8 cellular contexts compared by ENCODE assay signal in genomic region chr12:67650528-67651379, GRCh38. TPM values are rescaled to one million over a fixed set of nuclear protein-coding genes. Genes with fewer than 3 reads are reported as not detected.
DNase-seq lines count a peak whose midpoint lies in the region; ATAC-seq and TF ChIP-seq lines count a peak whose summit lies in the region.

No MANE protein-coding gene starts in this region.

- H3K27me3 ChIP-seq in skeletal muscle tissue (ENCODE audit: control insufficient read depth in 3 of 3, insufficient read depth in 3 of 3, low read length in 3 of 3), result no peaks in the 10 kb centered on the region

- DNase-seq in AG08396 (ENCODE audit: low spot score) (peak; percentile 20), globus pallidus (ENCODE audit: low spot score) (peak; percentile 16), sciatic nerve (ENCODE audit: low spot score) (no peak), NCI-H2029 (lab: John Stamatoyannopoulos, UW) (no peak)
- DNase-seq in activated CD8-positive, alpha-beta T cell treated with anti-CD3 and anti-CD28 coated beads for 36 hours, result peak; percentile 24

- H3K36me3 ChIP-seq in skeletal muscle tissue (ENCODE audit: control insufficient read depth in 3 of 3, insufficient read depth in 3 of 3, low read length in 3 of 3), result peaks cover 2 to 13% (median 4%) of the 10 kb centered on the region in 3 donors

- no peaks in the 10 kb centered on the region for H3K9me3 ChIP-seq in skeletal muscle tissue (ENCODE audit: control insufficient read depth in 3 of 3, low read length in 3 of 3)

- CTCF ChIA-PET in activated CD8-positive, alpha-beta T cell treated with anti-CD3 and anti-CD28 coated beads for 36 hours (lab: Charles Lee), result interaction anchor here (0.8 to 2.1 kb wide), 6 partner anchors 9 to 167 kb away, joined by 3 to 4 read pairs (median 3); no protein-coding TSS in a partner anchor

- H3K4me1 Mint-ChIP-seq in activated CD8-positive, alpha-beta T cell treated with anti-CD3 and anti-CD28 coated beads for 36 hours (ENCODE audit: low read depth), result peaks cover 51% of the 10 kb centered on the region

- no peak for TF ChIP-seq CTCF in activated CD8-positive, alpha-beta T cell treated with anti-CD3 and anti-CD28 coated beads for 36 hours (IDR thresholded peaks at IDR 0.05)

- peak overlapping the region; percentile 87 for H3K4me3 Mint-ChIP-seq in activated CD8-positive, alpha-beta T cell treated with anti-CD3 and anti-CD28 coated beads for 36 hours

- peak; percentile 17 for ATAC-seq in GM21447 (IDR thresholded peaks at IDR 0.05; ENCODE audit: unreplicated experiment)
- peak; percentile 19 for ATAC-seq in activated CD8-positive, alpha-beta T cell treated with anti-CD3 and anti-CD28 coated beads for 36 hours
- no peak for ATAC-seq in sciatic nerve
- ATAC-seq in HG03045 (IDR thresholded peaks at IDR 0.05; ENCODE audit: unreplicated experiment), result no peak

- POLR2A ChIA-PET in activated CD8-positive, alpha-beta T cell treated with anti-CD3 and anti-CD28 coated beads for 36 hours (lab: Charles Lee), result interaction anchor here (0.7 to 1.3 kb wide), 2 partner anchors 15 to 110 kb away, joined by 3 read pairs; no protein-coding TSS in a partner anchor

- peak overlapping the region; percentile 76 to 90 (median 82) for H3K4me3 ChIP-seq in skeletal muscle tissue (ENCODE audit: low read length in 3 of 3)

- peak overlapping the region; percentile 95 for H3K9ac ChIP-seq in skeletal muscle tissue (ENCODE audit: low read depth in 1 of 3, low read length in 3 of 3)

- H3K27ac Mint-ChIP-seq in activated CD8-positive, alpha-beta T cell treated with anti-CD3 and anti-CD28 coated beads for 36 hours, result peak overlapping the region; percentile 89

- H3K9me3 Mint-ChIP-seq in activated CD8-positive, alpha-beta T cell treated with anti-CD3 and anti-CD28 coated beads for 36 hours, result no peaks in the 10 kb centered on the region

- peaks cover 41 to 47% (median 43%) of the 10 kb centered on the region in 3 donors for H3K4me1 ChIP-seq in skeletal muscle tissue (ENCODE audit: control insufficient read depth in 3 of 3, insufficient read depth in 3 of 3, low read length in 3 of 3)

- H3K27me3 Mint-ChIP-seq in activated CD8-positive, alpha-beta T cell treated with anti-CD3 and anti-CD28 coated beads for 36 hours, result no peaks in the 10 kb centered on the region

- H3K27ac ChIP-seq in skeletal muscle tissue (ENCODE audit: low read depth, low read length), result peak overlapping the region; percentile 99

- intact Hi-C loops in activated CD8-positive, alpha-beta T cell treated with anti-CD3 and anti-CD28 coated beads for 36 hours (cut with micrococcal nuclease), result loop anchor here (5.0 to 10.0 kb wide), 2 partner anchors 47 to 294 kb away; no protein-coding TSS in a partner anchor
- intact Hi-C loops in sciatic nerve (cut with DNase I), result loop anchor here (10.0 kb wide), 1 partner anchor 216 kb away; no protein-coding TSS in a partner anchor

- H3K36me3 Mint-ChIP-seq in activated CD8-positive, alpha-beta T cell treated with anti-CD3 and anti-CD28 coated beads for 36 hours (ENCODE audit: low read depth), result peaks cover 43% of the 10 kb centered on the region

RNA-seq across cellular contexts. Expression of gene DYRK2, which starts 2.2 kb away (rescaled TPM):
- 10 to 100 TPM; 28.8 to 33.7 TPM for total RNA-seq in activated CD8-positive, alpha-beta T cell treated with anti-CD3 and anti-CD28 coated beads for 36 hours
- 47.0 TPM for total RNA-seq in skeletal muscle tissue
- 25.5 TPM for total RNA-seq in sciatic nerve

Comparison
In these comparisons a context has a peak if more than half of its experiments do, and no peak if none do; other contexts are left out.
1. DNase-seq: peak in AG08396 (single experiment), activated CD8-positive, alpha-beta T cell treated with anti-CD3 and anti-CD28 coated beads for 36 hours (single experiment) and globus pallidus (single experiment); none in sciatic nerve (single experiment) and NCI-H2029 (single experiment).
2. ATAC-seq: peak in GM21447 (single experiment) and activated CD8-positive, alpha-beta T cell treated with anti-CD3 and anti-CD28 coated beads for 36 hours (single experiment); none in sciatic nerve (single experiment) and HG03045 (single experiment).